17 cellular contexts compared by ENCODE assay signal in genomic region chr15:71790081-71790480, GRCh38. TPM values are rescaled to one million over a fixed set of nuclear protein-coding genes. Genes with fewer than 3 reads are reported as not detected.
DNase-seq lines count a peak whose midpoint lies in the region; ATAC-seq, FAIRE-seq and TF ChIP-seq lines count a peak whose summit lies in the region.
"Had no signal": no experiment of that assay in that cellular context is flagged by ENCODE, and none has a peak within 500 bp of the region (broad histone marks: within the 10 kb centered on the region; RNA-seq: fewer than 3 reads in every experiment).

No MANE protein-coding gene starts in this region.

- CTCF ChIA-PET in endothelial cell of umbilical vein (lab: Charles Lee) = interaction anchor here (1.7 to 4.1 kb wide), 4 partner anchors 9 to 45 kb away, joined by 7 to 50 read pairs (median 19); no protein-coding TSS in a partner anchor

- H4K20me1 ChIP-seq in endothelial cell of umbilical vein (replicated peaks; ENCODE audit: control insufficient read depth, extremely low read depth, insufficient read depth, low read length) (no peaks in the 10 kb centered on the region), osteoblast (ENCODE audit: insufficient read depth, low read length) (no peaks in the 10 kb centered on the region)

- H3K79me2 ChIP-seq in endothelial cell of umbilical vein (ENCODE audit: control insufficient read depth, insufficient read depth, low read length) (no peaks in the 10 kb centered on the region), osteoblast (ENCODE audit: insufficient read depth, low read length) (no peaks in the 10 kb centered on the region)

- no peak for TF ChIP-seq POLR2A in endothelial cell of umbilical vein (IDR thresholded peaks at IDR 0.05; ENCODE audit: low read depth, low read length)

- DNase-seq in ELR (ENCODE audit: low read depth) (peak; percentile 86), RPMI7951 (ENCODE audit: low read depth) (peak; percentile 51), endothelial cell of umbilical vein (ENCODE audit: low read depth, low spot score) (peak; percentile 27), osteoblast (ENCODE audit: insufficient read length, low spot score, missing footprints) (peak; percentile 86), amygdala (lab: John Stamatoyannopoulos, UW) (no peak), COLO829 (ENCODE audit: low spot score) (no peak)
- DNase-seq: activated CD4-positive, CD25-positive, alpha-beta regulatory T cell treated with anti-CD3 and anti-CD28 coated beads, Interleukin-2, amount 50 U/mL, for 72 hours; activated T-cell treated with anti-CD3 and anti-CD28 coated beads for 4 hours; effector CD4-positive, alpha-beta T cell; naive B cell; NK-92 treated with Interleukin-12 subunit alpha and Interleukin-12 subunit beta, amount 100 ng/mL, for 24 hours; stimulated activated CD4-positive, alpha-beta T cell treated with anti-CD3 and anti-CD28 coated beads, Interleukin-4, amount 100 ng/mL, for 4 hours; uterus had no signal

- no peaks in the 10 kb centered on the region for H3K36me3 ChIP-seq in endothelial cell of umbilical vein (ENCODE audit: control insufficient read depth in 2 of 2, extremely low read depth in 1 of 2, insufficient read depth in 2 of 2, low read length in 2 of 2)
- H3K36me3 ChIP-seq in osteoblast (ENCODE audit: insufficient read depth, low read length) = no peaks in the 10 kb centered on the region
- H3K36me3 ChIP-seq: uterus had no signal

- POLR2A ChIA-PET in endothelial cell of umbilical vein (lab: Charles Lee) = interaction anchor here (1.0 to 1.5 kb wide), 2 partner anchors 10 to 37 kb away, joined by 3 to 5 read pairs; no protein-coding TSS in a partner anchor

- H2AFZ ChIP-seq in endothelial cell of umbilical vein (ENCODE audit: low read depth, low read length) (peak overlapping the region; percentile 15), osteoblast (ENCODE audit: low read length) (no peak overlapping the region)

- H3K27me3 ChIP-seq in endothelial cell of umbilical vein (ENCODE audit: control insufficient read depth in 2 of 2, insufficient read depth in 2 of 2, low read length in 2 of 2) = no peaks in the 10 kb centered on the region
- no peaks in the 10 kb centered on the region for H3K27me3 ChIP-seq in osteoblast (ENCODE audit: insufficient read depth, low read length)
- H3K27me3 ChIP-seq: uterus had no signal

- no TSS peak for BruUV-seq in endothelial cell of umbilical vein (replicated peaks; lab: Mats Ljungman, UMichigan)

- ATAC-seq in HG03135 (IDR thresholded peaks at IDR 0.05; ENCODE audit: unreplicated experiment) = no peak
- ATAC-seq in HG03175 (IDR thresholded peaks at IDR 0.05; ENCODE audit: unreplicated experiment) = no peak
- ATAC-seq: stimulated activated memory B cell treated with anti-CD40 and anti-IgM and Interleukin-4, amounts not matched to agents 10 μg/mL and 1 μg/mL and 100 μg/mL, for 72 hours had no signal

- H3K4me3 ChIP-seq in endothelial cell of umbilical vein (replicated peaks in 1 of 3; ENCODE audit: insufficient read depth in 1 of 3, low read depth in 1 of 3, low read length in 3 of 3) = no peak overlapping the region
- H3K4me3 ChIP-seq in osteoblast (ENCODE audit: insufficient read depth, low read length) = no peak overlapping the region
- H3K4me3 ChIP-seq: uterus had no signal

- H3K9me3 ChIP-seq in endothelial cell of umbilical vein (replicated peaks; ENCODE audit: control insufficient read depth, insufficient read depth, low read length) = no peaks in the 10 kb centered on the region
- no peaks in the 10 kb centered on the region for H3K9me3 ChIP-seq in osteoblast (ENCODE audit: low read depth, low read length)
- H3K9me3 ChIP-seq: uterus had no signal

- no peak overlapping the region for H3K4me2 ChIP-seq in endothelial cell of umbilical vein (ENCODE audit: insufficient read depth, low read length)
- no peak overlapping the region for H3K4me2 ChIP-seq in osteoblast (ENCODE audit: insufficient read depth, low read length)

- no peaks in the 10 kb centered on the region for H3K9me1 ChIP-seq in endothelial cell of umbilical vein (replicated peaks; ENCODE audit: control insufficient read depth, extremely low read depth, insufficient read depth, low read length)

- dilution Hi-C loops in endothelial cell of umbilical vein (cut with MboI; ENCODE audit: extremely low pct_ligation_motif_present, low sequenced_read_pairs) = no loop called here

- H3K27ac ChIP-seq in endothelial cell of umbilical vein (ENCODE audit: insufficient read depth, low read depth, low read length) = peak overlapping the region; percentile 76
- H3K27ac ChIP-seq in osteoblast (ENCODE audit: low read depth, low read length) = no peak overlapping the region
- H3K27ac ChIP-seq: uterus had no signal

- no peak for FAIRE-seq in endothelial cell of umbilical vein (lab: Jason Lieb, UNC)
- FAIRE-seq: frontal cortex had no signal

- TF ChIP-seq CTCF in endothelial cell of umbilical vein (IDR thresholded peaks at IDR 0.05; ENCODE audit: extremely low read depth in 1 of 2, insufficient read depth in 1 of 2, low read depth in 1 of 2, low read length in 2 of 2) (no peak), osteoblast (IDR thresholded peaks at IDR 0.05; ENCODE audit: extremely low read depth, low read depth, low read length) (no peak)

- peaks cover 47% of the 10 kb centered on the region for H3K4me1 ChIP-seq in endothelial cell of umbilical vein (ENCODE audit: control insufficient read depth, extremely low read depth, insufficient read depth, low read length)
- peaks cover 23% of the 10 kb centered on the region for H3K4me1 ChIP-seq in osteoblast (ENCODE audit: insufficient read depth, low read length)
- H3K4me1 ChIP-seq: uterus had no signal

- H3K9ac ChIP-seq in endothelial cell of umbilical vein (replicated peaks; ENCODE audit: extremely low read depth, insufficient read depth, low read length) = no peak overlapping the region

- intact Hi-C loops in endothelial cell of umbilical vein (cut with micrococcal nuclease) = loop anchor here (2.0 kb wide), 1 partner anchor 29 kb away; no protein-coding TSS in a partner anchor

TF ChIP-seq in endothelial cell of umbilical vein, 7 proteins besides CTCF, POLR2A, EP300 and RAD21:
- TF ChIP-seq JUN (IDR thresholded peaks at IDR 0.05; ENCODE audit: borderline replicate concordance, insufficient read depth, insufficient read length, low read depth) (no peak), POLR2AphosphoS5 (IDR thresholded peaks at IDR 0.05; ENCODE audit: insufficient read depth, low read depth, low read length) (peak; percentile 50), FOS (IDR thresholded peaks at IDR 0.05; ENCODE audit: borderline replicate concordance, insufficient read depth, low read length) (peak; percentile 46), MYC (IDR thresholded peaks at IDR 0.05; ENCODE audit: low read depth, low read length) (no peak), EZH2 (IDR thresholded peaks at IDR 0.05; ENCODE audit: borderline replicate concordance, low read depth, low read length, severe bottlenecking) (no peak), MAX (IDR thresholded peaks at IDR 0.05; ENCODE audit: insufficient read depth, insufficient read length) (no peak), GATA2 (IDR thresholded peaks at IDR 0.05; ENCODE audit: insufficient read depth, insufficient read length, low read depth, low read length) (peak; percentile 56)

RNA-seq across cellular contexts. Expression of gene NR2E3, which starts 20.3 kb away (rescaled TPM):
- total RNA-seq in RPMI7951 (2014; rRNA removed; shearing (Covaris generic)) = not detected in 2 replicates
- 0.25 and 0.38 TPM in 2 replicates for total RNA-seq in endothelial cell of umbilical vein
- 0.03 and 0.04 TPM in 2 replicates for polyA plus RNA-seq in endothelial cell of umbilical vein
- 0.03 TPM in 1 of 2 replicates, not detected in the other for polyA plus RNA-seq in endothelial cell of umbilical vein (2011; cell fraction: cytosol; rRNA removed)
- 0.37 and 0.42 TPM in 2 replicates for polyA plus RNA-seq in endothelial cell of umbilical vein (2011; cell fraction: nucleus; rRNA removed)
- 0.10 and 0.50 TPM in 2 replicates for polyA plus RNA-seq in endothelial cell of umbilical vein (2012)
- 0.15 TPM in 1 of 2 replicates, not detected in the other for polyA minus RNA-seq in endothelial cell of umbilical vein
- not detected for polyA minus RNA-seq in endothelial cell of umbilical vein (2011; cell fraction: cytosol; rRNA and poly(A)+ RNA removed)
- 1.1 and 2.3 TPM in 2 replicates for polyA minus RNA-seq in endothelial cell of umbilical vein (2011; cell fraction: nucleus; rRNA and poly(A)+ RNA removed)
- total RNA-seq in osteoblast = under 0.01 TPM in 2 replicates
- total RNA-seq: frontal cortex had no signal

Comparison
In these comparisons a context has a peak if more than half of its experiments do, and no peak if none do; other contexts are left out.
1. DNase-seq: peak in ELR (single experiment), RPMI7951 (single experiment), endothelial cell of umbilical vein (single experiment) and osteoblast (single experiment); none in amygdala (0 of 56) and COLO829 (single experiment).